Comparison of ENCODE assay signal across 17 cellular contexts in the genomic region with DNA sequence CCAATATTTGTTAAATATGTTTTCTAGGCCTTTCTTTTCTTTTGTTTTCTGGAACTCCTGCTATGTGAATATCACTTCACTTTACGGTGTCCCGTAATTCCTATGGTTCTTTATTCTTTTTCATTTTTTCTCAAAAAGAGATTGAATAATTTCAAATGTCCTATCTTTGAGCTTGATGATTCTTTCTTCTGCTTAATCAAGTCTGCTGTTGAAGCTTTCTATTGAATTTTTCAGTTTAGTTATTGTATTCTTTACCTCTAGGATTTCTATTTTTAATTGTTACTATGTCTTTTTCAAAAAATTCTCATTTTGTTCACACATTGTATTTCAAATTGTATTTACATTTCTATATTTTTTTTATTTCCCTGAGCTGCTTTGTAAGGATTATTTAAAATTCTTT. TPM values are rescaled to one million over a fixed set of nuclear protein-coding genes. Genes with fewer than 3 reads are reported as not detected.
DNase-seq lines count a peak whose midpoint lies in the region; ATAC-seq, FAIRE-seq and TF ChIP-seq lines count a peak whose summit lies in the region.
"Had no signal": no experiment of that assay in that cellular context is flagged by ENCODE, and none has a peak within 500 bp of the region (broad histone marks: within the 10 kb centered on the region; RNA-seq: fewer than 3 reads in every experiment).

No MANE protein-coding gene starts in this region.

- FAIRE-seq in G401.6 (lab: Jason Lieb, UNC), result peak; percentile 31
- FAIRE-seq: GM12878 had no signal

- no peak overlapping the region for H3K4me3 ChIP-seq in HEK293 (ENCODE audit: low read depth, low read length)
- peak overlapping the region; percentile 35 for H3K4me3 ChIP-seq in adipocyte (ENCODE audit: low read length)
- H3K4me3 ChIP-seq in fibroblast of villous mesenchyme (ENCODE audit: low read depth, low read length), result no peak overlapping the region
- H3K4me3 ChIP-seq: GM12878, GM23338 had no signal

- no peak for ATAC-seq in GM18858 (IDR thresholded peaks at IDR 0.05; ENCODE audit: unreplicated experiment)
- ATAC-seq: GM12878, GM23338, HCT116 had no signal

- H3K27ac Mint-ChIP-seq in nephron progenitor cell, result no peak overlapping the region
- H3K27ac Mint-ChIP-seq: CD4-positive, alpha-beta memory T cell; GM23338; H9; HFFc6 had no signal

- H3K4me1 ChIP-seq in HEK293 (ENCODE audit: control insufficient read depth, insufficient read depth, low read length) (no peaks in the 10 kb centered on the region), adipocyte (ENCODE audit: control insufficient read depth, insufficient read depth, low read length) (peaks cover 10% of the 10 kb centered on the region)
- H3K4me1 ChIP-seq: Caco-2 had no signal

- DNase-seq in adipocyte (ENCODE audit: low read depth) (no peak), fibroblast of villous mesenchyme (ENCODE audit: low read depth) (peak; percentile 12), nephron progenitor cell (no peak)
- DNase-seq: C1 segment of cervical spinal cord; Caco-2; CD4-positive, alpha-beta memory T cell; DMS153; DND-41; GDM1; H9; HFFc6 had no signal

- H3K27ac ChIP-seq in HEK293 (ENCODE audit: extremely low read depth, low read depth, low read length), result no peak overlapping the region

- no peak overlapping the region for H3K9ac ChIP-seq in adipocyte (ENCODE audit: low read length)

- H3K4me1 Mint-ChIP-seq in nephron progenitor cell, result no peaks in the 10 kb centered on the region
- H3K4me1 Mint-ChIP-seq: CD4-positive, alpha-beta memory T cell; GM23338; H9 had no signal

- H3K9me3 ChIP-seq in HEK293 (ENCODE audit: control insufficient read depth, insufficient read depth, low read depth, low read length) (no peaks in the 10 kb centered on the region), adipocyte (ENCODE audit: control insufficient read depth, low read length) (peaks cover 34% of the 10 kb centered on the region)

- CTCF ChIA-PET in HEK293 (lab: Yijun Ruan, JAX), result no interaction called here

- no peaks in the 10 kb centered on the region for H3K36me3 Mint-ChIP-seq in nephron progenitor cell (ENCODE audit: low read depth)
- H3K36me3 Mint-ChIP-seq: CD4-positive, alpha-beta memory T cell had no signal

- H3K27me3 ChIP-seq in adipocyte (replicated peaks; ENCODE audit: control insufficient read depth, insufficient read depth, low read length), result no peaks in the 10 kb centered on the region

- peaks cover 3% of the 10 kb centered on the region for H3K27me3 Mint-ChIP-seq in nephron progenitor cell (ENCODE audit: low read depth, poor library complexity)
- H3K27me3 Mint-ChIP-seq: CD4-positive, alpha-beta memory T cell had no signal

- POLR2A ChIA-PET in HEK293 (lab: Yijun Ruan, JAX), result no interaction called here

- TF ChIP-seq CTCF in HEK293 (tag by site-specific recombination; IDR thresholded peaks at IDR 0.05) (no peak), fibroblast of villous mesenchyme (IDR thresholded peaks at IDR 0.05; ENCODE audit: insufficient read depth, low read depth, low read length) (no peak), nephron progenitor cell (IDR thresholded peaks at IDR 0.05) (no peak)

- peaks cover 49% of the 10 kb centered on the region for H3K9me3 Mint-ChIP-seq in nephron progenitor cell

- H3K36me3 ChIP-seq in HEK293 (ENCODE audit: control insufficient read depth in 2 of 2, insufficient read depth in 1 of 2, low read length in 2 of 2) (no peaks in the 10 kb centered on the region), adipocyte (ENCODE audit: control insufficient read depth, insufficient read depth, low read length, severe bottlenecking) (no peaks in the 10 kb centered on the region)

- H3K4me3 Mint-ChIP-seq in nephron progenitor cell, result no peak overlapping the region
- H3K4me3 Mint-ChIP-seq: CD4-positive, alpha-beta memory T cell; GM23338; H9; HFFc6 had no signal

TF ChIP-seq in HEK293, 187 proteins besides CTCF, POLR2A, EP300 and RAD21:
- TF ChIP-seq ZNF394 (tag by site-specific recombination; IDR thresholded peaks at IDR 0.05; ENCODE audit: borderline replicate concordance), result no peak
- TF ChIP-seq ZNF274 (IDR thresholded peaks at IDR 0.05; ENCODE audit: low read length), result no peak
- no peak for TF ChIP-seq ZNF274 (tag by site-specific recombination; IDR thresholded peaks at IDR 0.05; ENCODE audit: borderline replicate concordance)
- TF ChIP-seq SETDB1 (IDR thresholded peaks at IDR 0.05; ENCODE audit: insufficient read length, low read length), result peak; percentile 72
TF ChIP-seq in HEK293: peak in this region for 1.

RNA-seq across cellular contexts. Expression of a gene that starts 45.5 kb away (rescaled TPM):
- 3,024 and 3,294 TPM in 2 replicates for total RNA-seq in fibroblast of villous mesenchyme
- total RNA-seq: CD4-positive, alpha-beta memory T cell; H9 had no signal
